Comparison of ENCODE assay signal across 17 cellular contexts in genomic region chr14:71690478-71690877, GRCh38.
A peak's percentile ranks its signal among the peaks of the same experiment; 100 is the strongest.
DNase-seq lines count a peak whose midpoint lies in the region; ATAC-seq, FAIRE-seq and TF ChIP-seq lines count a peak whose summit lies in the region.
"Had no signal": no experiment of that assay in that cellular context is flagged by ENCODE, and none has a peak within 500 bp of the region (broad histone marks: within the 10 kb centered on the region; RNA-seq: fewer than 3 reads in every experiment).

No MANE protein-coding gene starts in this region.

- TF ChIP-seq CTCF in HepG2 (CRISPR knock-in tag; IDR thresholded peaks at IDR 0.05) (no peak), right lobe of liver (IDR thresholded peaks at IDR 0.05) (no peak), VCaP (conservative IDR thresholded peaks at IDR 0.05) (no peak), nephron progenitor cell (IDR thresholded peaks at IDR 0.05) (no peak)

- DNase-seq in HepG2 (ENCODE audit: low spot score) (no peak), right lobe of liver (no peak), nephron progenitor cell (no peak), SKM-1 (lab: John Stamatoyannopoulos, UW; ENCODE audit: unreplicated experiment) (no peak), left lobe of liver (ENCODE audit: low spot score) (no peak)
- DNase-seq: BE2C; CD4-positive, alpha-beta memory T cell; DMS153; DMS79 treated with DMSO at 0.1 percent for 48 hours; EL had no signal

- H3K9ac ChIP-seq in HepG2 (ENCODE audit: insufficient read depth, low read depth, low read length) = no peak overlapping the region

- H3K4me1 ChIP-seq in HepG2 (ENCODE audit: insufficient read depth, low read length) = peaks cover 16% of the 10 kb centered on the region
- peaks cover 0 to 5% (median 0%) of the 10 kb centered on the region in 4 donors for H3K4me1 ChIP-seq in right lobe of liver

- H3K4me2 ChIP-seq in HepG2 (ENCODE audit: low read depth, low read length) = no peak overlapping the region

- ATAC-seq in HepG2 (no peak), right lobe of liver (no peak), GM21786 (IDR thresholded peaks at IDR 0.05; ENCODE audit: unreplicated experiment) (no peak), left lobe of liver (no peak)
- ATAC-seq: HCT116 had no signal

- H3K4me3 ChIP-seq in HepG2 (replicated peaks in 1 of 3; ENCODE audit: insufficient read depth in 1 of 3, low read depth in 2 of 3, low read length in 3 of 3) = no peak overlapping the region
- H3K4me3 ChIP-seq in right lobe of liver = no peak overlapping the region

- H3K27me3 ChIP-seq in HepG2 (ENCODE audit: control insufficient read depth in 1 of 2, insufficient read depth in 2 of 2, low read length in 2 of 2) (no peaks in the 10 kb centered on the region), right lobe of liver (no peaks in the 10 kb centered on the region)
- H3K27me3 ChIP-seq: BE2C had no signal

- H3K79me2 ChIP-seq in HepG2 (ENCODE audit: insufficient read depth, low read length) = no peaks in the 10 kb centered on the region

- peaks cover 12% of the 10 kb centered on the region for H3K4me1 Mint-ChIP-seq in nephron progenitor cell

- CTCF ChIA-PET in HepG2 (lab: Yijun Ruan, JAX; ENCODE audit: low intra/inter-chr PET ratio, low total read pairs) = no interaction called here

- no TSS peak for BruUV-seq in HepG2 (replicated peaks; lab: Mats Ljungman, UMichigan)

- H3K27ac ChIP-seq in HepG2 (ENCODE audit: extremely low read length, insufficient read depth, low read length) = no peak overlapping the region
- no peak overlapping the region for H3K27ac ChIP-seq in right lobe of liver
- peak overlapping the region; percentile 62 for H3K27ac ChIP-seq in VCaP
- H3K27ac ChIP-seq: C4-2B had no signal

- intact Hi-C loops in HepG2 (cut with micrococcal nuclease; ENCODE audit: unreplicated experiment) (no loop called here), right lobe of liver (cut with DNase I) (no loop called here)

- POLR2A ChIA-PET in HepG2 (lab: Yijun Ruan, JAX) = no interaction called here

- in situ Hi-C loops in HepG2 (cut with HindIII; ENCODE audit: extremely low pct_ligation_motif_present, low pct_unique_long_range_greater_than_20kb) = no loop called here

- no peak overlapping the region for H3K4me3 Mint-ChIP-seq in nephron progenitor cell
- H3K4me3 Mint-ChIP-seq: CD4-positive, alpha-beta memory T cell had no signal

- WGBS in HepG2 (ENCODE audit: low lambda C conversion rate) = 88% methylated on average over 2 of the region's 2 CpGs
- 85% methylated on average over 2 of the region's 2 CpGs for WGBS in right lobe of liver (ENCODE audit: insufficient coverage, low coverage, low lambda C conversion rate, missing lambda C conversion rate)

- no peak for FAIRE-seq in HepG2 (lab: Jason Lieb, UNC)
- FAIRE-seq: A204.1, D721Med, G401.6 had no signal

- TF ChIP-seq POLR2A in HepG2 (IDR thresholded peaks at IDR 0.05; ENCODE audit: insufficient read depth in 1 of 2, low read depth in 2 of 2, low read length in 2 of 2) = no peak
- no peak for TF ChIP-seq POLR2A in right lobe of liver (IDR thresholded peaks at IDR 0.05)

- no peak overlapping the region for H2AFZ ChIP-seq in HepG2 (ENCODE audit: low read length)

- no peaks in the 10 kb centered on the region for H3K9me3 Mint-ChIP-seq in nephron progenitor cell

- no peaks in the 10 kb centered on the region for H3K27me3 Mint-ChIP-seq in nephron progenitor cell (ENCODE audit: low read depth, poor library complexity)
- H3K27me3 Mint-ChIP-seq: CD4-positive, alpha-beta memory T cell had no signal

- peak overlapping the region; percentile 9 for H3K27ac Mint-ChIP-seq in nephron progenitor cell

- H3K9me3 ChIP-seq in HepG2 (ENCODE audit: low read length) = no peaks in the 10 kb centered on the region
- no peaks in the 10 kb centered on the region for H3K9me3 ChIP-seq in right lobe of liver
- H3K9me3 ChIP-seq: BE2C had no signal

- no peak for TF ChIP-seq EP300 in HepG2 (IDR thresholded peaks at IDR 0.05; ENCODE audit: low read depth in 2 of 2, low read length in 2 of 2)
- no peak for TF ChIP-seq EP300 in HepG2 (CRISPR knock-in tag; IDR thresholded peaks at IDR 0.05; ENCODE audit: borderline replicate concordance)

- peaks cover 2 to 4% of the 10 kb centered on the region in 2 experiments; a peak in 3 of 5 replicates for H3K36me3 ChIP-seq in HepG2 (replicated peaks in 1 of 2; ENCODE audit: control insufficient read depth in 1 of 2, insufficient read depth in 2 of 2, low read length in 2 of 2)
- H3K36me3 ChIP-seq in right lobe of liver = no peaks in the 10 kb centered on the region
- H3K36me3 ChIP-seq: BE2C had no signal

- H3K36me3 Mint-ChIP-seq in nephron progenitor cell (ENCODE audit: low read depth) = peaks cover 37% of the 10 kb centered on the region

- no peaks in the 10 kb centered on the region for H4K20me1 ChIP-seq in HepG2 (ENCODE audit: insufficient read depth, low read length)

- no peak for TF ChIP-seq RAD21 in HepG2 (CRISPR knock-in tag; IDR thresholded peaks at IDR 0.05)

TF ChIP-seq in HepG2, 621 proteins besides CTCF, POLR2A, EP300 and RAD21 (continues in another document):
- TF ChIP-seq HDAC2 (CRISPR knock-in tag; IDR thresholded peaks at IDR 0.05) (no peak), MAFF (IDR thresholded peaks at IDR 0.05; ENCODE audit: low read depth, low read length) (peak; percentile 41; the same call in 1 of the 2 replicates), MAFK (conservative IDR thresholded peaks at IDR 0.05 in 1 of 2, IDR thresholded peaks at IDR 0.05 in 1 of 2; ENCODE audit: low read length in 2 of 2) (peak; percentile 60 to 75), ISX (CRISPR knock-in tag; conservative IDR thresholded peaks at IDR 0.05) (no peak), THAP7 (CRISPR knock-in tag; IDR thresholded peaks at IDR 0.05) (no peak), GLI4 (CRISPR knock-in tag; IDR thresholded peaks at IDR 0.05; ENCODE audit: borderline replicate concordance) (no peak), SIN3A (IDR thresholded peaks at IDR 0.05; ENCODE audit: borderline replicate concordance, low read depth, low read length) (no peak), NFAT5 (CRISPR knock-in tag; IDR thresholded peaks at IDR 0.05) (no peak), ZNF367 (CRISPR knock-in tag; IDR thresholded peaks at IDR 0.05; ENCODE audit: borderline replicate concordance) (no peak)
- TF ChIP-seq, protein P1, sequence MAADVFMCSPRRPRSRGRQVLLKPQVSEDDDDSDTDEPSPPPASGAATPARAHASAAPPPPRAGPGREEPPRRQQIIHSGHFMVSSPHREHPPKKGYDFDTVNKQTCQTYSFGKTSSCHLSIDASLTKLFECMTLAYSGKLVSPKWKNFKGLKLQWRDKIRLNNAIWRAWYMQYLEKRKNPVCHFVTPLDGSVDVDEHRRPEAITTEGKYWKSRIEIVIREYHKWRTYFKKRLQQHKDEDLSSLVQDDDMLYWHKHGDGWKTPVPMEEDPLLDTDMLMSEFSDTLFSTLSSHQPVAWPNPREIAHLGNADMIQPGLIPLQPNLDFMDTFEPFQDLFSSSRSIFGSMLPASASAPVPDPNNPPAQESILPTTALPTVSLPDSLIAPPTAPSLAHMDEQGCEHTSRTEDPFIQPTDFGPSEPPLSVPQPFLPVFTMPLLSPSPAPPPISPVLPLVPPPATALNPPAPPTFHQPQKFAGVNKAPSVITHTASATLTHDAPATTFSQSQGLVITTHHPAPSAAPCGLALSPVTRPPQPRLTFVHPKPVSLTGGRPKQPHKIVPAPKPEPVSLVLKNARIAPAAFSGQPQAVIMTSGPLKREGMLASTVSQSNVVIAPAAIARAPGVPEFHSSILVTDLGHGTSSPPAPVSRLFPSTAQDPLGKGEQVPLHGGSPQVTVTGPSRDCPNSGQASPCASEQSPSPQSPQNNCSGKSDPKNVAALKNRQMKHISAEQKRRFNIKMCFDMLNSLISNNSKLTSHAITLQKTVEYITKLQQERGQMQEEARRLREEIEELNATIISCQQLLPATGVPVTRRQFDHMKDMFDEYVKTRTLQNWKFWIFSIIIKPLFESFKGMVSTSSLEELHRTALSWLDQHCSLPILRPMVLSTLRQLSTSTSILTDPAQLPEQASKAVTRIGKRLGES (CRISPR knock-in tag; IDR thresholded peaks at IDR 0.05; ENCODE audit: borderline replicate concordance) = no peak
